16 cellular contexts compared by ENCODE assay signal in the genomic region with DNA sequence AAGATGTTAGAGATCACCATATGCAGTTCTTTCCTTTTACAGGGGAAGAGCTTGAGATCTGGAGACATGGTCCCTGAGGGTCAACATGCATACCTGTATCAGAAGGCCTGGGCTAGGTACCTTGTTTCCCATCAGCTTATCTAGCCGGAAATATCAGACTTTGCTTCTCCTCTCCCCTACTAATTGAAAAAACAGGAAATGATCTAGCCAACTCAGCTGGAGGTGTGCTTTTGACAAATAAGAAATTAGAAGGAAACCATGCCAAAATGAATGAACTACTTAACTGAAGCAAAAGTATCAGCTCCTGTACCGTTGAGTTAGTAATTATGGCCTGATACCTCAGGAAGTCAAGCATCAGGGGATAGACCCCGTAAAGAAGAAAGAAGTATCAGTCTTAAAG. TPM values are rescaled to one million over a fixed set of nuclear protein-coding genes. Genes with fewer than 3 reads are reported as not detected.
A peak's percentile ranks its signal among the peaks of the same experiment; 100 is the strongest.
DNase-seq lines count a peak whose midpoint lies in the region; ATAC-seq and TF ChIP-seq lines count a peak whose summit lies in the region.
"Had no signal": no experiment of that assay in that cellular context is flagged by ENCODE, and none has a peak within 500 bp of the region (broad histone marks: within the 10 kb centered on the region; RNA-seq: fewer than 3 reads in every experiment).

No MANE protein-coding gene starts in this region.

- no peaks in the 10 kb centered on the region for H3K27me3 Mint-ChIP-seq in activated CD4-positive, alpha-beta T cell treated with anti-CD3 and anti-CD28 coated beads for 36 hours
- H3K27me3 Mint-ChIP-seq in CD8-positive, alpha-beta T cell (ENCODE audit: low read depth), result no peaks in the 10 kb centered on the region

- no peak overlapping the region for H3K4me3 Mint-ChIP-seq in activated CD4-positive, alpha-beta T cell treated with anti-CD3 and anti-CD28 coated beads for 36 hours
- H3K4me3 Mint-ChIP-seq in CD8-positive, alpha-beta T cell, result no peak overlapping the region

- CTCF ChIA-PET in activated CD4-positive, alpha-beta T cell treated with anti-CD3 and anti-CD28 coated beads for 36 hours (lab: Charles Lee), result interaction anchor here (1.0 to 1.3 kb wide), 3 partner anchors 13 to 19 kb away, joined by 3 to 5 read pairs (median 5); no protein-coding TSS in a partner anchor
- CTCF ChIA-PET in CD8-positive, alpha-beta T cell (lab: Charles Lee), result no interaction called here

- H3K27ac Mint-ChIP-seq in activated CD4-positive, alpha-beta T cell treated with anti-CD3 and anti-CD28 coated beads for 36 hours, result peak overlapping the region; percentile 51
- H3K27ac Mint-ChIP-seq in CD8-positive, alpha-beta T cell, result peak overlapping the region; percentile 77

- no peak overlapping the region for H3K4me3 ChIP-seq in CD8-positive, alpha-beta T cell (ENCODE audit: low read depth, low read length)
- H3K4me3 ChIP-seq in SK-N-MC (0 out of 2 replicates have a peak overlapping the region, but pooled peaks have one; percentile 23), gastroesophageal sphincter (no peak overlapping the region)
- H3K4me3 ChIP-seq: MG63 had no signal

- no peaks in the 10 kb centered on the region for H3K27me3 ChIP-seq in CD8-positive, alpha-beta T cell (ENCODE audit: insufficient read depth, low read length)
- H3K27me3 ChIP-seq in gastroesophageal sphincter, result no peaks in the 10 kb centered on the region
- H3K27me3 ChIP-seq: heart left ventricle, MG63 had no signal

- no peaks in the 10 kb centered on the region for H3K36me3 ChIP-seq in CD8-positive, alpha-beta T cell (ENCODE audit: insufficient read depth, low read length)
- H3K36me3 ChIP-seq in SK-N-MC (ENCODE audit: insufficient read depth, low read length) (peaks cover 5% of the 10 kb centered on the region; the same call in 1 of the 2 replicates), gastroesophageal sphincter (no peaks in the 10 kb centered on the region)

- no peak for TF ChIP-seq EP300 in gastroesophageal sphincter (IDR thresholded peaks at IDR 0.05)

- peaks cover 11% of the 10 kb centered on the region for H3K4me1 ChIP-seq in CD8-positive, alpha-beta T cell (ENCODE audit: insufficient read depth, low read length)
- peaks cover 9 to 47% (median 10%) of the 10 kb centered on the region in 3 donors for H3K4me1 ChIP-seq in gastroesophageal sphincter

- ATAC-seq in activated CD4-positive, alpha-beta T cell treated with anti-CD3 and anti-CD28 coated beads for 36 hours, result no peak
- ATAC-seq in CD8-positive, alpha-beta T cell, result no peak
- ATAC-seq in gastroesophageal sphincter, result no peak
- ATAC-seq in HG02884 (IDR thresholded peaks at IDR 0.05; ENCODE audit: unreplicated experiment), result no peak
- ATAC-seq in GM18858 (IDR thresholded peaks at IDR 0.05; ENCODE audit: unreplicated experiment), result no peak

- H3K9ac ChIP-seq in SK-N-MC (ENCODE audit: insufficient read length), result no peak overlapping the region

- POLR2A ChIA-PET in activated CD4-positive, alpha-beta T cell treated with anti-CD3 and anti-CD28 coated beads for 36 hours (lab: Charles Lee), result interaction anchor here (0.7 kb wide), 1 partner anchor 13 kb away, joined by 4 read pairs; no protein-coding TSS in a partner anchor
- POLR2A ChIA-PET in CD8-positive, alpha-beta T cell (lab: Charles Lee), result interaction anchor here (1.3 to 2.1 kb wide), 2 partner anchors 19 to 21 kb away, joined by 3 to 6 read pairs; a partner anchor contains a TSS

- WGBS in gastroesophageal sphincter (ENCODE audit: low coverage in 1 of 2), 2 donors, result 36 to 49% methylated on average over 3 of the region's 3 CpGs

- H3K36me3 Mint-ChIP-seq in activated CD4-positive, alpha-beta T cell treated with anti-CD3 and anti-CD28 coated beads for 36 hours (ENCODE audit: low read depth), result peaks cover 2% of the 10 kb centered on the region
- H3K36me3 Mint-ChIP-seq in CD8-positive, alpha-beta T cell, result peaks cover 2% of the 10 kb centered on the region

- no peak for DNase-seq in activated CD4-positive, alpha-beta T cell treated with anti-CD3 and anti-CD28 coated beads for 36 hours
- no peak for DNase-seq in activated CD4-positive, alpha-beta T cell treated with anti-CD3 and anti-CD28 coated beads for 48 hours
- no peak for DNase-seq in CD8-positive, alpha-beta T cell
- DNase-seq in SK-N-MC (ENCODE audit: low read depth, low spot score) (no peak), pons (ENCODE audit: low spot score) (no peak)
- DNase-seq: activated CD4-positive, alpha-beta T cell treated with anti-CD3 and anti-CD28 coated beads, Interleukin-2, amount 50 U/mL, for 48 hours; EL; heart left ventricle; MG63; NCI-H1930; NCI-H510A; stimulated activated CD4-positive, alpha-beta T cell treated with anti-CD3 and anti-CD28 coated beads, Interleukin-12 subunit alpha, Interleukin-12 subunit beta, amount 100 ng/mL, for 4 hours; stimulated activated naive CD4-positive, alpha-beta T cell treated with Interleukin-2 at 50 U/mL for 16 hours had no signal

- H3K27ac ChIP-seq in CD8-positive, alpha-beta T cell (ENCODE audit: low read depth, low read length), result no peak overlapping the region
- H3K27ac ChIP-seq in SK-N-MC, result peak overlapping the region; percentile 65; the same call in 1 of the 2 replicates
- peak overlapping the region in 3 of 4 donors; percentile 31 to 51 (median 44) for H3K27ac ChIP-seq in gastroesophageal sphincter

- no peak for TF ChIP-seq POLR2A in gastroesophageal sphincter (IDR thresholded peaks at IDR 0.05)

- intact Hi-C loops in activated CD4-positive, alpha-beta T cell treated with anti-CD3 and anti-CD28 coated beads for 36 hours (cut with DNase I, micrococcal nuclease), result no loop called here
- intact Hi-C loops in CD8-positive, alpha-beta T cell (cut with DNase I, micrococcal nuclease), result no loop called here

- TF ChIP-seq CTCF in CD8-positive, alpha-beta T cell (IDR thresholded peaks at IDR 0.05), result no peak
- TF ChIP-seq CTCF in gastroesophageal sphincter (IDR thresholded peaks at IDR 0.05), result no peak

- H3K9me3 ChIP-seq in CD8-positive, alpha-beta T cell (ENCODE audit: low read length), result no peaks in the 10 kb centered on the region
- H3K9me3 ChIP-seq in SK-N-MC (ENCODE audit: low read depth, low read length) (no peaks in the 10 kb centered on the region), gastroesophageal sphincter (peaks cover 0 to 4% (median 0%) of the 10 kb centered on the region in 3 donors)
- H3K9me3 ChIP-seq: MG63 had no signal

- peaks cover 21% of the 10 kb centered on the region for H3K4me1 Mint-ChIP-seq in activated CD4-positive, alpha-beta T cell treated with anti-CD3 and anti-CD28 coated beads for 36 hours
- H3K4me1 Mint-ChIP-seq in CD8-positive, alpha-beta T cell (ENCODE audit: low read depth), result peaks cover 18% of the 10 kb centered on the region

- no peaks in the 10 kb centered on the region for H3K9me3 Mint-ChIP-seq in activated CD4-positive, alpha-beta T cell treated with anti-CD3 and anti-CD28 coated beads for 36 hours (ENCODE audit: low read depth)
- peaks cover 10% of the 10 kb centered on the region for H3K9me3 Mint-ChIP-seq in CD8-positive, alpha-beta T cell

RNA-seq across cellular contexts. Expression of a gene that starts 20.4 kb away (rescaled TPM):
- 10 to 100 TPM; 39.2 to 58.4 TPM for total RNA-seq in activated CD4-positive, alpha-beta T cell treated with anti-CD3 and anti-CD28 coated beads for 36 hours
- 1 to 10 TPM; 5.7 to 8.1 TPM for total RNA-seq in CD8-positive, alpha-beta T cell
- 100 to 1,000 TPM in 2 of 4 donors, 10 to 100 TPM in 2; 58.2 to 115 (median 89.9) TPM for total RNA-seq in gastroesophageal sphincter

RNA-seq across cellular contexts. Expression of a gene that starts 20.6 kb away (rescaled TPM):
- under 1 TPM; 0.23 to 0.26 TPM for total RNA-seq in activated CD4-positive, alpha-beta T cell treated with anti-CD3 and anti-CD28 coated beads for 36 hours
- not detected for total RNA-seq in CD8-positive, alpha-beta T cell
- total RNA-seq in gastroesophageal sphincter, result 1 to 10 TPM in 2 of 4 donors, under 1 TPM in 2; 0.78 to 1.6 (median 1.1) TPM

Comparison
In these comparisons a context has a peak if more than half of its experiments do, and no peak if none do; other contexts are left out.
1. RNA of a gene that starts 20.4 kb away (total RNA-seq): 58.2 to 115 TPM in gastroesophageal sphincter and 39.2 to 58.4 TPM in activated CD4-positive, alpha-beta T cell treated with anti-CD3 and anti-CD28 coated beads for 36 hours; 5.7 to 8.1 TPM in CD8-positive, alpha-beta T cell; every median in the first group is over 4 times any median in the second.